12 cellular contexts compared by ENCODE assay signal in genomic region chr17:40307691-40308289, GRCh38. TPM values are rescaled to one million over a fixed set of nuclear protein-coding genes. Genes with fewer than 3 reads are reported as not detected.
DNase-seq lines count a peak whose midpoint lies in the region; ATAC-seq, FAIRE-seq and TF ChIP-seq lines count a peak whose summit lies in the region.
"Had no signal": no experiment of that assay in that cellular context is flagged by ENCODE, and none has a peak within 500 bp of the region (broad histone marks: within the 10 kb centered on the region; RNA-seq: fewer than 3 reads in every experiment).

No MANE protein-coding gene starts in this region.

- H3K9me3 ChIP-seq in breast epithelium (no peaks in the 10 kb centered on the region), mammary epithelial cell (replicated peaks; ENCODE audit: insufficient read depth, low read length) (no peaks in the 10 kb centered on the region), WERI-Rb-1 (ENCODE audit: severe bottlenecking) (no peaks in the 10 kb centered on the region), right lobe of liver (no peaks in the 10 kb centered on the region)

- H3K9me3 Mint-ChIP-seq in CD14-positive monocyte: no peaks in the 10 kb centered on the region

- no peaks in the 10 kb centered on the region for H3K36me3 ChIP-seq in breast epithelium
- H3K36me3 ChIP-seq in mammary epithelial cell (ENCODE audit: insufficient read depth, low read length): no peaks in the 10 kb centered on the region
- peaks cover 24% of the 10 kb centered on the region for H3K36me3 ChIP-seq in WERI-Rb-1
- no peaks in the 10 kb centered on the region for H3K36me3 ChIP-seq in right lobe of liver

- peaks cover 0 to 3% of the 10 kb centered on the region in 2 donors for H3K36me3 Mint-ChIP-seq in CD14-positive monocyte

- H3K4me3 ChIP-seq in breast epithelium (no peak overlapping the region), mammary epithelial cell (replicated peaks in 1 of 3; ENCODE audit: insufficient read depth in 1 of 3, low read depth in 2 of 3, low read length in 3 of 3) (no peak overlapping the region), WERI-Rb-1 (ENCODE audit: low read depth, low read length) (no peak overlapping the region), right lobe of liver (no peak overlapping the region)

- ATAC-seq in right lobe of liver: peak; percentile 8 to 49 (median 24)
- no peak for ATAC-seq in HG03439 (IDR thresholded peaks at IDR 0.05; ENCODE audit: unreplicated experiment)

- DNase-seq in breast epithelium (ENCODE audit: low spot score in 2 of 2) (no peak), mammary epithelial cell (no peak), WERI-Rb-1 (peak; percentile 20), right lobe of liver (peak in 1 of 3 donors; percentile 49), ureter (ENCODE audit: low spot score) (peak; percentile 45), CD14-positive monocyte (ENCODE audit: low spot score) (no peak), frontal cortex (ENCODE audit: low spot score in 2 of 2) (no peak)
- DNase-seq: activated naive CD4-positive, alpha-beta T cell treated with Interleukin-2 at 50 U/mL for 16 hours; stimulated activated CD4-positive, alpha-beta T cell treated with anti-CD3 and anti-CD28 coated beads, Interleukin-4, amount 100 ng/mL, for 1 hour had no signal

- no peak for FAIRE-seq in frontal cortex (lab: Jason Lieb, UNC)

- peaks cover 0 to 6% (median 5%) of the 10 kb centered on the region in 3 donors for H3K27me3 Mint-ChIP-seq in CD14-positive monocyte (ENCODE audit: low read depth in 3 of 3)

- CTCF ChIA-PET in mammary epithelial cell (lab: Charles Lee; ENCODE audit: low non-redundant PET): interaction anchor here (0.8 kb wide), 1 partner anchor 47 kb away, joined by 3 read pairs; no protein-coding TSS in a partner anchor

- dilution Hi-C loops in mammary epithelial cell (cut with HindIII; ENCODE audit: low sequenced_read_pairs): no loop called here

- H3K79me2 ChIP-seq in mammary epithelial cell (ENCODE audit: insufficient read depth, low read length): no peaks in the 10 kb centered on the region

- intact Hi-C loops in breast epithelium (cut with DNase I; ENCODE audit: low total_unique reads) (no loop called here), mammary epithelial cell (cut with micrococcal nuclease) (no loop called here), right lobe of liver (cut with DNase I) (loop anchor here (5.0 kb wide), 2 partner anchors 45 to 50 kb away; no protein-coding TSS in a partner anchor), CD14-positive monocyte (cut with micrococcal nuclease) (loop anchor here (5.0 to 10.0 kb wide), 2 partner anchors 35 to 227 kb away; no protein-coding TSS in a partner anchor)

- TF ChIP-seq POLR2A in breast epithelium (IDR thresholded peaks at IDR 0.05) (no peak), right lobe of liver (IDR thresholded peaks at IDR 0.05) (no peak)

- TF ChIP-seq CTCF in breast epithelium (IDR thresholded peaks at IDR 0.05): no peak
- no peak for TF ChIP-seq CTCF in mammary epithelial cell (conservative IDR thresholded peaks at IDR 0.05 in 1 of 2, IDR thresholded peaks at IDR 0.05 in 1 of 2; ENCODE audit: extremely low read depth in 1 of 2, insufficient read depth in 1 of 2, low read depth in 1 of 2, low read length in 2 of 2)
- TF ChIP-seq CTCF in WERI-Rb-1 (IDR thresholded peaks at IDR 0.05; ENCODE audit: low read depth, low read length): no peak
- no peak for TF ChIP-seq CTCF in right lobe of liver (IDR thresholded peaks at IDR 0.05)
- no peak for TF ChIP-seq CTCF in CD14-positive monocyte (IDR thresholded peaks at IDR 0.05)

- no TSS peak for BruUV-seq in mammary epithelial cell (replicated peaks; lab: Mats Ljungman, UMichigan)

- H2AFZ ChIP-seq in mammary epithelial cell (ENCODE audit: low read depth, low read length): no peak overlapping the region

- no peak overlapping the region for H3K27ac Mint-ChIP-seq in CD14-positive monocyte

- peak overlapping the region; percentile 88 to 97 for H3K27ac ChIP-seq in breast epithelium
- no peak overlapping the region for H3K27ac ChIP-seq in mammary epithelial cell (ENCODE audit: insufficient read depth, low read depth, low read length)
- H3K27ac ChIP-seq in WERI-Rb-1: peak overlapping the region; percentile 78
- peak overlapping the region in 2 of 3 donors; percentile 13 to 37 for H3K27ac ChIP-seq in right lobe of liver
- H3K27ac ChIP-seq: epithelial cell of prostate had no signal

- H3K9ac ChIP-seq in mammary epithelial cell (ENCODE audit: insufficient read depth, low read length): no peak overlapping the region

- 89% methylated on average over 3 of the region's 3 CpGs for WGBS in mammary epithelial cell (ENCODE audit: low coverage, missing lambda C conversion rate)
- 27% methylated on average over 3 of the region's 3 CpGs for WGBS in right lobe of liver (ENCODE audit: insufficient coverage, low coverage, low lambda C conversion rate, missing lambda C conversion rate)

- H3K4me3 Mint-ChIP-seq in CD14-positive monocyte: no peak overlapping the region

- H3K4me1 Mint-ChIP-seq in CD14-positive monocyte: peaks cover 11% of the 10 kb centered on the region

- H4K20me1 ChIP-seq in mammary epithelial cell (ENCODE audit: insufficient read depth, low read length): no peaks in the 10 kb centered on the region

- H3K4me2 ChIP-seq in mammary epithelial cell (ENCODE audit: insufficient read depth, low read depth, low read length): no peak overlapping the region

- H3K4me1 ChIP-seq in breast epithelium (peaks cover 41 to 61% of the 10 kb centered on the region in 2 donors), mammary epithelial cell (ENCODE audit: insufficient read depth, low read length) (peaks cover 66% of the 10 kb centered on the region), right lobe of liver (peaks cover 0 to 50% (median 24%) of the 10 kb centered on the region in 4 donors)

- in situ Hi-C loops in mammary epithelial cell (cut with MboI; ENCODE audit: low sequenced_read_pairs in 2 of 2): loop anchor here (5.0 kb wide), 2 partner anchors 40 to 45 kb away; no protein-coding TSS in a partner anchor

- H3K27me3 ChIP-seq in breast epithelium: no peaks in the 10 kb centered on the region
- H3K27me3 ChIP-seq in mammary epithelial cell (ENCODE audit: insufficient read depth, low read length): no peaks in the 10 kb centered on the region
- H3K27me3 ChIP-seq in WERI-Rb-1 (ENCODE audit: insufficient read depth, low read depth, severe bottlenecking): no peaks in the 10 kb centered on the region
- H3K27me3 ChIP-seq in right lobe of liver: no peaks in the 10 kb centered on the region

RNA-seq across cellular contexts. Expression of gene RARA, which starts 1.2 kb away (rescaled TPM):
- total RNA-seq in breast epithelium (10 to 100 TPM; 14.2 to 31.2 (median 25.2) TPM), mammary epithelial cell (10 to 100 TPM; 12.7 to 26.6 TPM), right lobe of liver (10 to 100 TPM; 17.7 to 41.9 (median 22.9) TPM), ureter (34.9 TPM), frontal cortex (4.9 TPM)
- polyA plus RNA-seq in mammary epithelial cell (6.9 TPM), CD14-positive monocyte (10 to 100 TPM; 14.9 to 29.4 TPM)
- polyA minus RNA-seq in mammary epithelial cell: 18.5 TPM

RNA-seq across cellular contexts. Expression of gene CDC6, which starts 20.1 kb away (rescaled TPM):
- total RNA-seq in breast epithelium (under 1 TPM; 0.29 to 0.98 (median 0.80) TPM), mammary epithelial cell (10 to 100 TPM in 1 of 2 donors, 1 to 10 TPM in 1; 5.2 to 61.8 TPM), right lobe of liver (1 to 10 TPM in 5 of 6 experiments, under 1 TPM in 1; 0.42 to 9.1 (median 3.1) TPM), ureter (3.1 TPM), frontal cortex (2.4 TPM)
- polyA plus RNA-seq in mammary epithelial cell (53.9 TPM), CD14-positive monocyte (under 1 TPM in 1 of 2 donors, not detected in 1; 0.11 TPM)
- 22.7 TPM for polyA minus RNA-seq in mammary epithelial cell

RNA-seq across cellular contexts. Expression of gene GJD3, which starts 56.7 kb away (rescaled TPM):
- not detected for total RNA-seq in breast epithelium
- under 1 TPM in 1 of 2 donors, not detected in 1; 0.67 TPM for total RNA-seq in mammary epithelial cell
- not detected for polyA plus RNA-seq in mammary epithelial cell
- 0.57 TPM for polyA minus RNA-seq in mammary epithelial cell
- under 1 TPM in 5 of 6 experiments, not detected in 1; 0.22 to 0.78 (median 0.37) TPM for total RNA-seq in right lobe of liver
- 2.0 TPM for total RNA-seq in ureter
- polyA plus RNA-seq in CD14-positive monocyte: not detected
- not detected for total RNA-seq in frontal cortex
- total RNA-seq: myocyte had no signal

Comparison
In these comparisons a context has a peak if more than half of its experiments do, and no peak if none do; other contexts are left out.
1. DNase-seq: peak in WERI-Rb-1 (single experiment) and ureter (single experiment); none in breast epithelium (0 of 2), mammary epithelial cell (single experiment), CD14-positive monocyte (single experiment) and frontal cortex (0 of 2).
2. intact Hi-C loops: an anchor here in right lobe of liver (5.0 kb wide) and CD14-positive monocyte (5.0 to 10.0 kb wide); none called in breast epithelium and mammary epithelial cell.